ENCODE assay signal across 1 cellular context in genomic region chr19:41868120-41868988, GRCh38.
A peak's percentile ranks its signal among the peaks of the same experiment; 100 is the strongest.
TF ChIP-seq lines count a peak whose summit lies in the region.

No MANE protein-coding gene starts in this region.

TF ChIP-seq in K562, 482 proteins besides CTCF, POLR2A, EP300 and RAD21:
- TF ChIP-seq POLR2AphosphoS5 (IDR thresholded peaks at IDR 0.05; ENCODE audit: control insufficient read depth, insufficient read depth, low read depth, low read length) = peak; percentile 50; the same call in 1 of the 2 replicates
- TF ChIP-seq SUPT5H (IDR thresholded peaks at IDR 0.05) = 0 out of 2 replicates have a peak, but pooled peaks have one; percentile 14
- TF ChIP-seq NFXL1 (CRISPR knock-in tag; IDR thresholded peaks at IDR 0.05) = no peak
- no peak for TF ChIP-seq ZNF830 (CRISPR knock-in tag; IDR thresholded peaks at IDR 0.05)
- TF ChIP-seq RBFOX2 (IDR thresholded peaks at IDR 0.05; ENCODE audit: low read depth, low read length) = peak; percentile 51; the same call in 1 of the 2 replicates
- TF ChIP-seq FOSL1 (tag; conservative IDR thresholded peaks at IDR 0.05) = no peak
- TF ChIP-seq ZFP91 (CRISPR knock-in tag; IDR thresholded peaks at IDR 0.05) = no peak
TF ChIP-seq in K562: peak in this region for 3.
